ENCODE assay signal across 8 cellular contexts in genomic region chr3:11835028-11835639, GRCh38. TPM values are rescaled to one million over a fixed set of nuclear protein-coding genes. Genes with fewer than 3 reads are reported as not detected.
DNase-seq lines count a peak whose midpoint lies in the region; ATAC-seq and TF ChIP-seq lines count a peak whose summit lies in the region.

No MANE protein-coding gene starts in this region.

- peak; percentile 29 to 53 for TF ChIP-seq CTCF in right atrium auricular region (IDR thresholded peaks at IDR 0.05)
- peak; percentile 71 for TF ChIP-seq CTCF in SK-N-SH (IDR thresholded peaks at IDR 0.05)
- peak; percentile 73 for TF ChIP-seq CTCF in foreskin keratinocyte (conservative IDR thresholded peaks at IDR 0.05)
- peak in 2 of 3 experiments; percentile 32 to 44 for TF ChIP-seq CTCF in vagina (IDR thresholded peaks at IDR 0.05)
- peak in 3 of 6 experiments; percentile 5 to 21 (median 18) for TF ChIP-seq CTCF in upper lobe of left lung (IDR thresholded peaks at IDR 0.05)

- H3K79me2 ChIP-seq in SK-N-SH (ENCODE audit: insufficient read depth) = peaks cover under 1% of the 10 kb centered on the region; the same call in 1 of the 2 replicates

- no peaks in the 10 kb centered on the region for H3K9me2 ChIP-seq in SK-N-SH

- no peaks in the 10 kb centered on the region for H3K27me3 Mint-ChIP-seq in effector memory CD8-positive, alpha-beta T cell

- no peaks in the 10 kb centered on the region for H3K4me1 Mint-ChIP-seq in effector memory CD8-positive, alpha-beta T cell (ENCODE audit: low read depth in 2 of 2)

- H3F3A ChIP-seq in SK-N-SH (replicated peaks; ENCODE audit: insufficient read depth) = peaks cover 12% of the 10 kb centered on the region

- DNase-seq in right atrium auricular region (ENCODE audit: low spot score) = no peak
- no peak for DNase-seq in cardiac septum (ENCODE audit: low spot score)
- DNase-seq in SK-N-SH = peak; percentile 44
- peak in 1 of 2 donors; percentile 15 for DNase-seq in foreskin keratinocyte
- DNase-seq in vagina (ENCODE audit: extremely low spot score in 2 of 2) = no peak
- no peak for DNase-seq in upper lobe of left lung
- no peak for DNase-seq in effector memory CD8-positive, alpha-beta T cell
- no peak for DNase-seq in activated CD4-positive, alpha-beta T cell treated with anti-CD3 and anti-CD28 coated beads, Interleukin-2, amount 50 U/mL, for 4 hours

- H3K9ac ChIP-seq in SK-N-SH = no peak overlapping the region

- H4K20me1 ChIP-seq in SK-N-SH (ENCODE audit: insufficient read depth) = no peaks in the 10 kb centered on the region

- H3K4me3 Mint-ChIP-seq in effector memory CD8-positive, alpha-beta T cell = no peak overlapping the region

- intact Hi-C loops in cardiac septum (cut with DNase I) (no loop called here), vagina (cut with DNase I) (no loop called here)

- ATAC-seq in foreskin keratinocyte (no peak), upper lobe of left lung (ENCODE audit: low FRiP score in 2 of 2) (no peak)
- no peak for ATAC-seq in effector memory CD8-positive, alpha-beta T cell (replicated peaks)

- H3K27me3 ChIP-seq in right atrium auricular region (no peaks in the 10 kb centered on the region), SK-N-SH (ENCODE audit: insufficient read depth) (no peaks in the 10 kb centered on the region), foreskin keratinocyte (no peaks in the 10 kb centered on the region), vagina (no peaks in the 10 kb centered on the region), upper lobe of left lung (no peaks in the 10 kb centered on the region)

- POLR2A ChIA-PET in SK-N-SH (lab: Yijun Ruan, JAX) = interaction anchor here (0.6 kb wide), 1 partner anchor 191 kb away, joined by 3 read pairs; the partner anchor contains the start of gene VGLL4

- CTCF ChIA-PET in SK-N-SH (lab: Yijun Ruan, JAX) = interaction anchor here (0.6 to 3.2 kb wide), 22 partner anchors 9 to 456 kb away, joined by 3 to 19 read pairs (median 4); partner anchors contain the start of gene TAMM41

- no peak overlapping the region for H3K4me2 ChIP-seq in SK-N-SH

- no peak overlapping the region for H3K4me3 ChIP-seq in right atrium auricular region
- no peak overlapping the region for H3K4me3 ChIP-seq in SK-N-SH (ENCODE audit: low read depth in 2 of 2, low read length in 1 of 2)
- no peak overlapping the region for H3K4me3 ChIP-seq in vagina
- H3K4me3 ChIP-seq in upper lobe of left lung = no peak overlapping the region

- no peaks in the 10 kb centered on the region for H3K9me3 ChIP-seq in right atrium auricular region
- H3K9me3 ChIP-seq in SK-N-SH = 0 out of 2 replicates have a peak, but pooled peaks cover 1% of the 10 kb centered on the region
- no peaks in the 10 kb centered on the region for H3K9me3 ChIP-seq in vagina
- no peaks in the 10 kb centered on the region for H3K9me3 ChIP-seq in upper lobe of left lung

- no peaks in the 10 kb centered on the region for H3K9me3 Mint-ChIP-seq in effector memory CD8-positive, alpha-beta T cell

- H2AFZ ChIP-seq in SK-N-SH (ENCODE audit: low read depth) = no peak overlapping the region

- TF ChIP-seq EP300 in SK-N-SH (IDR thresholded peaks at IDR 0.05; ENCODE audit: borderline replicate concordance in 1 of 2, low read depth in 1 of 2, low read length in 1 of 2) (no peak), upper lobe of left lung (IDR thresholded peaks at IDR 0.05) (no peak)

- TF ChIP-seq RAD21 in SK-N-SH (IDR thresholded peaks at IDR 0.05; ENCODE audit: low read length) = peak; percentile 70

- peaks cover 67% of the 10 kb centered on the region for H3K36me3 Mint-ChIP-seq in effector memory CD8-positive, alpha-beta T cell (ENCODE audit: insufficient read depth)

- H3K36me3 ChIP-seq in right atrium auricular region (peaks cover 64% of the 10 kb centered on the region), SK-N-SH (replicated peaks in 1 of 2; ENCODE audit: control insufficient read depth in 1 of 2, insufficient read depth in 2 of 2, low read length in 1 of 2) (peaks cover 59 to 62% of the 10 kb centered on the region in 2 experiments), vagina (peaks cover 0 to 68% of the 10 kb centered on the region in 2 donors), upper lobe of left lung (peaks cover 6 to 85% (median 34%) of the 10 kb centered on the region in 4 donors)

- H3K27ac Mint-ChIP-seq in effector memory CD8-positive, alpha-beta T cell = no peak overlapping the region

- no peak for TF ChIP-seq POLR2A in vagina (IDR thresholded peaks at IDR 0.05)
- TF ChIP-seq POLR2A in upper lobe of left lung (IDR thresholded peaks at IDR 0.05) = no peak

- H3K4me1 ChIP-seq in right atrium auricular region (no peaks in the 10 kb centered on the region), SK-N-SH (ENCODE audit: control insufficient read depth in 1 of 2, insufficient read depth in 2 of 2, low read depth in 1 of 2, low read length in 1 of 2) (no peaks in the 10 kb centered on the region), foreskin keratinocyte (no peaks in the 10 kb centered on the region), vagina (no peaks in the 10 kb centered on the region), upper lobe of left lung (no peaks in the 10 kb centered on the region)

- H3K27ac ChIP-seq in right atrium auricular region = no peak overlapping the region
- H3K27ac ChIP-seq in SK-N-SH (ENCODE audit: low read depth in 2 of 2, low read length in 1 of 2) = no peak overlapping the region
- H3K27ac ChIP-seq in foreskin keratinocyte = no peak overlapping the region
- no peak overlapping the region for H3K27ac ChIP-seq in vagina
- H3K27ac ChIP-seq in upper lobe of left lung = no peak overlapping the region

TF ChIP-seq in SK-N-SH, 30 proteins besides CTCF, POLR2A, EP300 and RAD21:
- peak; percentile 41 for TF ChIP-seq SMC3 (IDR thresholded peaks at IDR 0.05; ENCODE audit: low read depth, low read length)
- TF ChIP-seq MAX (IDR thresholded peaks at IDR 0.05; ENCODE audit: low read depth) = no peak

RNA-seq across cellular contexts. Expression of gene TAMM41, which starts 11.6 kb away (rescaled TPM):
- total RNA-seq in right atrium auricular region (1 to 10 TPM; 5.0 to 6.8 TPM), cardiac septum (12.0 TPM), foreskin keratinocyte (13.1 and 15.3 TPM in 2 replicates), vagina (27.5 TPM), upper lobe of left lung (10 to 100 TPM; 13.2 to 38.8 (median 14.9) TPM)
- polyA plus RNA-seq in SK-N-SH (2012; rRNA removed) (14.3 and 16.6 TPM in 2 replicates), foreskin keratinocyte (16.9 and 17.8 TPM in 2 replicates)
- polyA plus RNA-seq in SK-N-SH (2012; cell fraction: cytosol; rRNA removed) = 11.1 and 11.8 TPM in 2 replicates
- polyA plus RNA-seq in SK-N-SH (2012; cell fraction: nucleus; rRNA removed) = 27.7 and 40.7 TPM in 2 replicates
